In genomic region chr9:116112236-116112635, GRCh38 we compare ENCODE assay signal across 1 cellular context.
TF ChIP-seq lines count a peak whose summit lies in the region.

No MANE protein-coding gene starts in this region.

TF ChIP-seq in liver, 16 proteins besides CTCF, POLR2A, EP300 and RAD21 (continued from another document):
- no peak for TF ChIP-seq JUND (IDR thresholded peaks at IDR 0.05)
- no peak for TF ChIP-seq RXRA (IDR thresholded peaks at IDR 0.05)
- no peak for TF ChIP-seq HNF4A (conservative IDR thresholded peaks at IDR 0.05)
